Comparison of ENCODE assay signal across 26 cellular contexts in the genomic region with DNA sequence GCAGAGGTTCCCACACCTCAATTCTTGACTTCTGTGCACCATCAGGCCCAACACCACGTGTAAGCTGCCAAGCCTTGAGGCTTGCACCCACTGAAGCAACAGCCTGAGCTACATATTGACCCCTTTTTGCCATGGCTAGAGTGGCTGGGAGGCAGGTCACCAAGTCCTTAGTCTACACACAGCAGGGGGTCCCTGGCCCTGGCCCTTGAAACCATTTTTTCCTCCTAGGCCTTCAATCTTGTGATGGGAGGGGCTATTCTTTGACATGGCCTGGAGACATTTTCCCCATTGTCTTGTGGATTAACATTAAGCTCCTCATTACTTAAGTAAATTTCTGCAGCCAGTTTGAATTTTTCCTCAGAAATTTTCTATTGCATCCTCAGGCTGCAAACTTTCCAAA.
"Had no signal": no experiment of that assay in that cellular context is flagged by ENCODE, and none has a peak within 500 bp of the region (broad histone marks: within the 10 kb centered on the region; RNA-seq: fewer than 3 reads in every experiment).

No MANE protein-coding gene starts in this region.

- H3K9me3 ChIP-seq: ovary, right lobe of liver, thoracic aorta, thyroid gland, upper lobe of left lung, vagina had no signal

- H3K4me2 ChIP-seq: neural progenitor cell had no signal

- H3K9ac ChIP-seq: neural progenitor cell, parathyroid adenoma had no signal

- H3K36me3 ChIP-seq: neural progenitor cell, ovary, right lobe of liver, sigmoid colon, stomach, thoracic aorta, thyroid gland, tibial nerve, upper lobe of left lung, vagina had no signal

- DNase-seq: natural killer cell; occipital lobe; ovary; posterior cingulate gyrus; psoas muscle; right cardiac atrium; right lobe of liver; sigmoid colon; small intestine; stimulated activated CD4-positive, alpha-beta T cell treated with anti-CD3 and anti-CD28 coated beads, Interleukin-15, amount 100 ng/mL, for 24 hours; stimulated activated CD4-positive, alpha-beta T cell treated with anti-CD3 and anti-CD28 coated beads, Interleukin-2, amount 100 ng/mL, for 24 hours; stimulated activated CD4-positive, alpha-beta T cell treated with anti-CD3 and anti-CD28 coated beads, Interleukin-2, amount 100 ng/mL, for 48 hours; stimulated activated CD4-positive, alpha-beta T cell treated with anti-CD3 and anti-CD28 coated beads, Interleukin-4, amount 100 ng/mL, for 24 hours; stimulated activated naive B cell treated with anti-CD40 and anti-IgM and Interleukin-4, amounts not matched to agents 10 μg/mL and 1 μg/mL and 100 μg/mL, for 72 hours; stimulated activated naive CD4-positive, alpha-beta T cell treated with Interleukin-2 at 50 U/mL for 16 hours; stomach; thyroid gland; trophoblast cell; upper lobe of left lung had no signal

- FAIRE-seq: small intestine, urothelium cell line had no signal

- H3K27ac ChIP-seq: neural progenitor cell, ovary, parathyroid adenoma, psoas muscle, right lobe of liver, sigmoid colon, stomach, thoracic aorta, thyroid gland, tibial nerve, upper lobe of left lung, vagina had no signal

- ATAC-seq: natural killer cell; psoas muscle; right cardiac atrium; right lobe of liver; stimulated activated effector memory CD8-positive, alpha-beta T cell treated with anti-CD3 and anti-CD28 coated beads, Interleukin-12 subunit alpha, Interleukin-12 subunit beta, amount 100 ng/mL, for 72 hours; stimulated activated naive B cell treated with anti-CD40 and anti-IgM and Interleukin-4, amounts not matched to agents 10 μg/mL and 1 μg/mL and 100 μg/mL, for 72 hours had no signal

- H3K4me1 ChIP-seq: neural progenitor cell, parathyroid adenoma, psoas muscle, right lobe of liver, sigmoid colon, stomach, thyroid gland, tibial nerve, upper lobe of left lung, vagina had no signal

- H3K4me3 ChIP-seq: neural progenitor cell, ovary, psoas muscle, right lobe of liver, sigmoid colon, stomach, thoracic aorta, thyroid gland, tibial nerve, upper lobe of left lung, vagina had no signal

- H3K79me2 ChIP-seq: parathyroid adenoma had no signal

- H3K27me3 ChIP-seq: neural progenitor cell, ovary, right lobe of liver, sigmoid colon, stomach, thyroid gland, tibial nerve, upper lobe of left lung, vagina had no signal
